In the genomic region with DNA sequence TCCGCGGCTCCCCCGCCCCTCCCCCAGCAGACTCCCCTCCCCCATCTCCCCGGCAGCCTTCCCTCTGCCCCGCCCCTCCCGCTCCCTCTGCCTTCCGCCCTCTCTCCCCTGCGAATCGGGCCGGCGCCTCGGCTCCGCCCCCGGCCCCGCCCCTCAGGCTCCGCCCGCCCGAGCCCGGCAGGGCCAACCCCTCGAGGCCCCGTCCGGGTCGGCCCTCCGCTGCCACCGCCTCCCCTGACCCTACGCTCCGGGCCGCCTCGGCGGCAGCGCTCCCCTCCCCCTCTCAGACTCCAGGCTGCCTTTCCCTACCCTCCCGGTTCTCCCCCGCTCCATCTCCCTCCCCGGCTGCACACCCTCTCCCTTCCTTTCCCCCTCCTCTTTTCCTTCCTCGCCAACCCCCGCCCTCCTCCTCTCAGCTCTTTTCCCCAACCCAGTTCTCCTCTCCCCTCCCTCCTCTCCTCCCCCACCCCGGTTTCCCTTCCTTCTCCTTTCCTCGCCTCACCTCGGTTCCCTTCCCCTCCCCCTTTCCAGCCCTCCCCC, we compare ENCODE assay signal across 8 cellular contexts.
DNase-seq lines count a peak whose midpoint lies in the region; ATAC-seq and TF ChIP-seq lines count a peak whose summit lies in the region.

No MANE protein-coding gene starts in this region.

- DNase-seq in AG04449 (ENCODE audit: low read depth, low spot score) (no peak), NCI-H2196 treated with DMSO at 0.1 percent for 48 hours (lab: John Stamatoyannopoulos, UW; ENCODE audit: unreplicated experiment) (peak; percentile 89), kidney tubule cell (ENCODE audit: low spot score) (peak; percentile 84)
- peak; percentile 67 for DNase-seq in activated CD4-positive, CD25-positive, alpha-beta regulatory T cell treated with anti-CD3 and anti-CD28 coated beads, Interleukin-2, amount 50 U/mL, for 16 hours (ENCODE audit: low read depth, low spot score)
- DNase-seq in central memory CD8-positive, alpha-beta T cell (ENCODE audit: low spot score in 2 of 2), result peak; percentile 64 to 65
- DNase-seq in stimulated activated CD4-positive, alpha-beta T cell treated with anti-CD3 and anti-CD28 coated beads, Interleukin-15, amount 100 ng/mL, for 24 hours, result peak; percentile 91

- no peaks in the 10 kb centered on the region for H3K27me3 Mint-ChIP-seq in central memory CD8-positive, alpha-beta T cell

- peak overlapping the region; percentile 81 for H3K4me3 Mint-ChIP-seq in central memory CD8-positive, alpha-beta T cell

- no peaks in the 10 kb centered on the region for H3K36me3 Mint-ChIP-seq in central memory CD8-positive, alpha-beta T cell (ENCODE audit: insufficient read depth)

- H3K9me3 Mint-ChIP-seq in central memory CD8-positive, alpha-beta T cell, result no peaks in the 10 kb centered on the region

- POLR2A ChIA-PET in AG04449 (lab: Yijun Ruan, JAX), result no interaction called here

- TF ChIP-seq CTCF in AG04449 (IDR thresholded peaks at IDR 0.05; ENCODE audit: insufficient read depth, low read length, missing control alignments), result no peak

- no peaks in the 10 kb centered on the region for H3K4me1 Mint-ChIP-seq in central memory CD8-positive, alpha-beta T cell

- H3K4me3 ChIP-seq in AG04449 (ENCODE audit: low read depth, low read length), result peak overlapping the region; percentile 69

- CTCF ChIA-PET in AG04449 (lab: Yijun Ruan, JAX), result no interaction called here

- ATAC-seq in GM18867 (IDR thresholded peaks at IDR 0.05; ENCODE audit: unreplicated experiment), result peak; percentile 98
- peak; percentile 88 for ATAC-seq in HG03097 (IDR thresholded peaks at IDR 0.05; ENCODE audit: low FRiP score, unreplicated experiment)
- ATAC-seq in central memory CD8-positive, alpha-beta T cell (replicated peaks; ENCODE audit: extremely low read depth, poor library complexity, severe bottlenecking), result peak; percentile 85

- no peak overlapping the region for H3K27ac Mint-ChIP-seq in central memory CD8-positive, alpha-beta T cell (ENCODE audit: low read depth)
